8 cellular contexts compared by ENCODE assay signal in genomic region chr10:63767512-63767911, GRCh38.
DNase-seq lines count a peak whose midpoint lies in the region; ATAC-seq and TF ChIP-seq lines count a peak whose summit lies in the region.

No MANE protein-coding gene starts in this region.

- H3K36me3 ChIP-seq in psoas muscle (ENCODE audit: insufficient read depth in 1 of 2, low read depth in 1 of 2): no peaks in the 10 kb centered on the region

- peaks cover 31% of the 10 kb centered on the region for H3K4me1 Mint-ChIP-seq in endothelial cell (ENCODE audit: unreplicated experiment)

- no peaks in the 10 kb centered on the region for H3K36me3 Mint-ChIP-seq in endothelial cell (ENCODE audit: low read depth, unreplicated experiment)

- no peaks in the 10 kb centered on the region for H3K27me3 Mint-ChIP-seq in endothelial cell (ENCODE audit: unreplicated experiment)

- 54 to 62% (median 56%) methylated on average over 2 of the region's 2 CpGs for WGBS in psoas muscle, 3 donors

- H3K4me1 ChIP-seq in psoas muscle: no peaks in the 10 kb centered on the region

- no peaks in the 10 kb centered on the region for H3K27me3 ChIP-seq in psoas muscle (ENCODE audit: insufficient read depth in 3 of 3, low read length in 2 of 3)

- DNase-seq in NCI-H2227 treated with DMSO at 0.1 percent for 48 hours (lab: John Stamatoyannopoulos, UW) (peak; percentile 11), endothelial cell (ENCODE audit: low spot score) (no peak), psoas muscle (no peak), NK-92 (lab: John Stamatoyannopoulos, UW; ENCODE audit: unreplicated experiment) (no peak)

- no peak overlapping the region for H3K27ac ChIP-seq in psoas muscle

- H3K4me3 Mint-ChIP-seq in endothelial cell (ENCODE audit: unreplicated experiment): no peak overlapping the region

- no peaks in the 10 kb centered on the region for H3K9me3 Mint-ChIP-seq in endothelial cell (ENCODE audit: unreplicated experiment)

- no peak overlapping the region for H3K4me3 ChIP-seq in psoas muscle

- intact Hi-C loops in psoas muscle (cut with DNase I): no loop called here

- no peak for ATAC-seq in psoas muscle
- no peak for ATAC-seq in GM18867 (IDR thresholded peaks at IDR 0.05; ENCODE audit: unreplicated experiment)
- no peak for ATAC-seq in GM21528 (IDR thresholded peaks at IDR 0.05; ENCODE audit: low FRiP score, unreplicated experiment)
- ATAC-seq in HG02588 (IDR thresholded peaks at IDR 0.05; ENCODE audit: unreplicated experiment): no peak

- peak; percentile 16; the same call in 1 of the 3 replicates for TF ChIP-seq CTCF in GM12872 (IDR thresholded peaks at IDR 0.05; ENCODE audit: insufficient read depth, low read depth, low read length)
- TF ChIP-seq CTCF in endothelial cell (IDR thresholded peaks at IDR 0.05; ENCODE audit: unreplicated experiment): peak; percentile 52
- peak; percentile 35 for TF ChIP-seq CTCF in psoas muscle (IDR thresholded peaks at IDR 0.05)

- H3K9me3 ChIP-seq in psoas muscle: no peaks in the 10 kb centered on the region

- peak overlapping the region; percentile 14 for H3K27ac Mint-ChIP-seq in endothelial cell (ENCODE audit: unreplicated experiment)
